Comparison of ENCODE assay signal across 21 cellular contexts in the genomic region with DNA sequence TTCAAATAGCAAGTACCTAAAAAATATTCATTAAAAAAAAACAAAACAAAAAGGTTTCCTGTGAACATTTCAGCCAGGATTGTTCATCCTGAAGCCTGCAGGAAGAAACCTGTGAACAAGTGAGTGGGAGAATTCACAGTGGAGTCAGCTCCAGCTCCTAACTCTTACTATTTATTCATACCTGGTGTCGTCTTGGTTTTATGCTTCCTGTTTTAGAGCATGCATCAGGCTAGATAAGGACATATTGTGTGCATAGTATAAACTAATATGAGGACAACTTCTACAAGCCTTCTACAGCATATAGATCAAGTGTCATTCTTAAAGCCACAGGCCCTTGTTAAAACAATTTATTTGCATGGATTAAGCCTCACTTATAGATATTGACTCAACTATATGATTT.
DNase-seq lines count a peak whose midpoint lies in the region; ATAC-seq and TF ChIP-seq lines count a peak whose summit lies in the region.
"Had no signal": no experiment of that assay in that cellular context is flagged by ENCODE, and none has a peak within 500 bp of the region (broad histone marks: within the 10 kb centered on the region; RNA-seq: fewer than 3 reads in every experiment).

No MANE protein-coding gene starts in this region.

- H3K4me2 ChIP-seq in SK-N-SH = peak overlapping the region; percentile 78; the same call in 1 of the 2 replicates
- H3K4me2 ChIP-seq: KMS-11 had no signal

- TF ChIP-seq POLR2A in sigmoid colon (IDR thresholded peaks at IDR 0.05) = no peak

- no peak for TF ChIP-seq RAD21 in SK-N-SH (IDR thresholded peaks at IDR 0.05; ENCODE audit: low read length)

- H3K36me3 ChIP-seq in SK-N-SH (replicated peaks in 1 of 2; ENCODE audit: control insufficient read depth in 1 of 2, insufficient read depth in 2 of 2, low read length in 1 of 2) = no peaks in the 10 kb centered on the region
- H3K36me3 ChIP-seq in mucosa of descending colon (ENCODE audit: low read depth) = no peaks in the 10 kb centered on the region
- no peaks in the 10 kb centered on the region for H3K36me3 ChIP-seq in sigmoid colon
- H3K36me3 ChIP-seq: SJCRH30 had no signal

- intact Hi-C loops in mucosa of descending colon (cut with DNase I, micrococcal nuclease) = no loop called here
- intact Hi-C loops in sigmoid colon (cut with DNase I) = no loop called here

- CTCF ChIA-PET in SK-N-SH (lab: Yijun Ruan, JAX) = no interaction called here

- 45% methylated on average over 1 of the region's 1 CpG for WGBS in SK-N-SH (ENCODE audit: low lambda C conversion rate)
- 12 to 27% methylated on average over 1 of the region's 1 CpG for WGBS in sigmoid colon, 2 donors

- no peak overlapping the region; a peak in 1 of 4 replicates for H3K4me3 ChIP-seq in SK-N-SH (ENCODE audit: low read depth in 2 of 2, low read length in 1 of 2)
- H3K4me3 ChIP-seq in WI38 (ENCODE audit: low read depth, low read length) = peak overlapping the region; percentile 62
- H3K4me3 ChIP-seq in mucosa of descending colon = no peak overlapping the region
- no peak overlapping the region for H3K4me3 ChIP-seq in sigmoid colon
- H3K4me3 ChIP-seq: GM23338, SJCRH30 had no signal

- DNase-seq in SK-N-SH (no peak), NCI-H69 (lab: John Stamatoyannopoulos, UW) (peak; percentile 40), mucosa of descending colon (no peak), sigmoid colon (no peak), NOMO-1 (lab: John Stamatoyannopoulos, UW; ENCODE audit: unreplicated experiment in 2 of 2) (no peak)
- no peak for DNase-seq in activated effector memory CD4-positive, alpha-beta T cell treated with anti-CD3 and anti-CD28 coated beads, Interleukin-2, amount 50 U/mL, for 16 hours
- DNase-seq: 8988T, ACHN, H9, NCI-H1436, NCI-H187, NCI-H2081 treated with DMSO at 0.1 percent for 48 hours, NCI-H2171, NCI-H226, NCI-H524, SJCRH30, T-cell had no signal

- TF ChIP-seq CTCF in SK-N-SH (IDR thresholded peaks at IDR 0.05) (no peak), WI38 (IDR thresholded peaks at IDR 0.05; ENCODE audit: low read depth, low read length) (no peak), mucosa of descending colon (IDR thresholded peaks at IDR 0.05) (no peak), sigmoid colon (IDR thresholded peaks at IDR 0.05) (no peak)

- no peaks in the 10 kb centered on the region for H4K20me1 ChIP-seq in SK-N-SH (ENCODE audit: insufficient read depth)

- H3K4me1 ChIP-seq in SK-N-SH (ENCODE audit: control insufficient read depth in 1 of 2, insufficient read depth in 2 of 2, low read depth in 1 of 2, low read length in 1 of 2) (peaks cover 11 to 27% of the 10 kb centered on the region in 2 experiments; a peak in 3 of 4 replicates), mucosa of descending colon (ENCODE audit: low read depth) (peaks cover 6% of the 10 kb centered on the region), sigmoid colon (peaks cover 0 to 7% (median 0%) of the 10 kb centered on the region in 4 donors)

- ATAC-seq in SK-N-SH treated with all-trans-retinoic acid at 6 μM for 48 hours (no peak; the same call in 2 of the 3 replicates), mucosa of descending colon (peak; percentile 25)
- ATAC-seq: T-cell had no signal

- H3K27ac ChIP-seq in SK-N-SH (ENCODE audit: low read depth in 2 of 2, low read length in 1 of 2) (peak overlapping the region in 1 of 2 experiments; percentile 22; a peak in 1 of 4 replicates), sigmoid colon (no peak overlapping the region)
- H3K27ac ChIP-seq: KMS-11, SJCRH30 had no signal

- TF ChIP-seq EP300 in SK-N-SH (IDR thresholded peaks at IDR 0.05; ENCODE audit: borderline replicate concordance in 1 of 2, low read depth in 1 of 2, low read length in 1 of 2) (no peak), sigmoid colon (IDR thresholded peaks at IDR 0.05) (no peak)

- H3K9me2 ChIP-seq in SK-N-SH = no peaks in the 10 kb centered on the region

- no peaks in the 10 kb centered on the region for H3K9me3 ChIP-seq in SK-N-SH
- H3K9me3 ChIP-seq in mucosa of descending colon = no peaks in the 10 kb centered on the region
- H3K9me3 ChIP-seq in sigmoid colon = no peaks in the 10 kb centered on the region
- H3K9me3 ChIP-seq: SJCRH30 had no signal

- no peak overlapping the region for H3K9ac ChIP-seq in SK-N-SH
- H3K9ac ChIP-seq: KMS-11 had no signal

- POLR2A ChIA-PET in SK-N-SH (lab: Yijun Ruan, JAX) = interaction anchor here (2.7 kb wide), 1 partner anchor 54 kb away, joined by 10 read pairs; no protein-coding TSS in a partner anchor

- no peak overlapping the region; the same call in 1 of the 2 replicates for H2AFZ ChIP-seq in SK-N-SH (ENCODE audit: low read depth)
- H2AFZ ChIP-seq: GM23338 had no signal

- H3F3A ChIP-seq in SK-N-SH (replicated peaks; ENCODE audit: insufficient read depth) = peaks cover 3% of the 10 kb centered on the region

- H3K27me3 ChIP-seq in SK-N-SH (ENCODE audit: insufficient read depth) (no peaks in the 10 kb centered on the region), sigmoid colon (no peaks in the 10 kb centered on the region)
- H3K27me3 ChIP-seq: SJCRH30 had no signal

- peaks cover 4% of the 10 kb centered on the region; the same call in 1 of the 2 replicates for H3K79me2 ChIP-seq in SK-N-SH (ENCODE audit: insufficient read depth)

TF ChIP-seq in SK-N-SH, 30 proteins besides CTCF, POLR2A, EP300 and RAD21 (continues in another document):
- TF ChIP-seq POLR2AphosphoS5 (IDR thresholded peaks at IDR 0.05; ENCODE audit: low read depth, low read length) (no peak), ZBTB33 (IDR thresholded peaks at IDR 0.05; ENCODE audit: borderline replicate concordance, low read depth) (no peak), FOXM1 (IDR thresholded peaks at IDR 0.05; ENCODE audit: low read depth) (no peak), CHD2 (IDR thresholded peaks at IDR 0.05; ENCODE audit: low read length, partially characterized antibody) (no peak), ELF1 (IDR thresholded peaks at IDR 0.05) (no peak), FOXJ3 (CRISPR knock-in tag; IDR thresholded peaks at IDR 0.05) (no peak), MAX (IDR thresholded peaks at IDR 0.05; ENCODE audit: low read depth) (no peak), RFX5 (IDR thresholded peaks at IDR 0.05; ENCODE audit: low read length) (no peak), RCOR1 (IDR thresholded peaks at IDR 0.05; ENCODE audit: low read length) (no peak), FOSL2 (IDR thresholded peaks at IDR 0.05; ENCODE audit: borderline replicate concordance, low read depth) (no peak), MEF2A (IDR thresholded peaks at IDR 0.05; ENCODE audit: borderline replicate concordance, low read depth) (no peak)

TF ChIP-seq in SK-N-SH treated with all-trans-retinoic acid at 6 μM for 48 hours, 23 proteins besides CTCF, POLR2A, EP300 and RAD21 (continues in another document):
- TF ChIP-seq ZNF70 (CRISPR knock-in tag; IDR thresholded peaks at IDR 0.05) (no peak), ESRRG (CRISPR knock-in tag; IDR thresholded peaks at IDR 0.05) (no peak), CSDC2 (CRISPR knock-in tag; IDR thresholded peaks at IDR 0.05) (no peak), PPARA (CRISPR knock-in tag; IDR thresholded peaks at IDR 0.05; ENCODE audit: borderline replicate concordance) (no peak), TOX (CRISPR knock-in tag; IDR thresholded peaks at IDR 0.05; ENCODE audit: borderline replicate concordance) (no peak), GLIS3 (CRISPR knock-in tag; IDR thresholded peaks at IDR 0.05) (no peak), TCF4 (CRISPR knock-in tag; IDR thresholded peaks at IDR 0.05; ENCODE audit: borderline replicate concordance) (no peak), OSR1 (CRISPR knock-in tag; IDR thresholded peaks at IDR 0.05) (no peak), ZC3H10 (CRISPR knock-in tag; IDR thresholded peaks at IDR 0.05) (no peak), RARB (CRISPR knock-in tag; IDR thresholded peaks at IDR 0.05) (no peak)
- TF ChIP-seq, protein P1, sequence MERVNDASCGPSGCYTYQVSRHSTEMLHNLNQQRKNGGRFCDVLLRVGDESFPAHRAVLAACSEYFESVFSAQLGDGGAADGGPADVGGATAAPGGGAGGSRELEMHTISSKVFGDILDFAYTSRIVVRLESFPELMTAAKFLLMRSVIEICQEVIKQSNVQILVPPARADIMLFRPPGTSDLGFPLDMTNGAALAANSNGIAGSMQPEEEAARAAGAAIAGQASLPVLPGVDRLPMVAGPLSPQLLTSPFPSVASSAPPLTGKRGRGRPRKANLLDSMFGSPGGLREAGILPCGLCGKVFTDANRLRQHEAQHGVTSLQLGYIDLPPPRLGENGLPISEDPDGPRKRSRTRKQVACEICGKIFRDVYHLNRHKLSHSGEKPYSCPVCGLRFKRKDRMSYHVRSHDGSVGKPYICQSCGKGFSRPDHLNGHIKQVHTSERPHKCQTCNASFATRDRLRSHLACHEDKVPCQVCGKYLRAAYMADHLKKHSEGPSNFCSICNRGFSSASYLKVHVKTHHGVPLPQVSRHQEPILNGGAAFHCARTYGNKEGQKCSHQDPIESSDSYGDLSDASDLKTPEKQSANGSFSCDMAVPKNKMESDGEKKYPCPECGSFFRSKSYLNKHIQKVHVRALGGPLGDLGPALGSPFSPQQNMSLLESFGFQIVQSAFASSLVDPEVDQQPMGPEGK (CRISPR knock-in tag; IDR thresholded peaks at IDR 0.05; ENCODE audit: borderline replicate concordance) = no peak
- TF ChIP-seq, protein P2, sequence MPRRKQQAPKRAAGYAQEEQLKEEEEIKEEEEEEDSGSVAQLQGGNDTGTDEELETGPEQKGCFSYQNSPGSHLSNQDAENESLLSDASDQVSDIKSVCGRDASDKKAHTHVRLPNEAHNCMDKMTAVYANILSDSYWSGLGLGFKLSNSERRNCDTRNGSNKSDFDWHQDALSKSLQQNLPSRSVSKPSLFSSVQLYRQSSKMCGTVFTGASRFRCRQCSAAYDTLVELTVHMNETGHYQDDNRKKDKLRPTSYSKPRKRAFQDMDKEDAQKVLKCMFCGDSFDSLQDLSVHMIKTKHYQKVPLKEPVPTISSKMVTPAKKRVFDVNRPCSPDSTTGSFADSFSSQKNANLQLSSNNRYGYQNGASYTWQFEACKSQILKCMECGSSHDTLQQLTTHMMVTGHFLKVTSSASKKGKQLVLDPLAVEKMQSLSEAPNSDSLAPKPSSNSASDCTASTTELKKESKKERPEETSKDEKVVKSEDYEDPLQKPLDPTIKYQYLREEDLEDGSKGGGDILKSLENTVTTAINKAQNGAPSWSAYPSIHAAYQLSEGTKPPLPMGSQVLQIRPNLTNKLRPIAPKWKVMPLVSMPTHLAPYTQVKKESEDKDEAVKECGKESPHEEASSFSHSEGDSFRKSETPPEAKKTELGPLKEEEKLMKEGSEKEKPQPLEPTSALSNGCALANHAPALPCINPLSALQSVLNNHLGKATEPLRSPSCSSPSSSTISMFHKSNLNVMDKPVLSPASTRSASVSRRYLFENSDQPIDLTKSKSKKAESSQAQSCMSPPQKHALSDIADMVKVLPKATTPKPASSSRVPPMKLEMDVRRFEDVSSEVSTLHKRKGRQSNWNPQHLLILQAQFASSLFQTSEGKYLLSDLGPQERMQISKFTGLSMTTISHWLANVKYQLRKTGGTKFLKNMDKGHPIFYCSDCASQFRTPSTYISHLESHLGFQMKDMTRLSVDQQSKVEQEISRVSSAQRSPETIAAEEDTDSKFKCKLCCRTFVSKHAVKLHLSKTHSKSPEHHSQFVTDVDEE (CRISPR knock-in tag; IDR thresholded peaks at IDR 0.05) = no peak
